8 cellular contexts compared by ENCODE assay signal in the genomic region with DNA sequence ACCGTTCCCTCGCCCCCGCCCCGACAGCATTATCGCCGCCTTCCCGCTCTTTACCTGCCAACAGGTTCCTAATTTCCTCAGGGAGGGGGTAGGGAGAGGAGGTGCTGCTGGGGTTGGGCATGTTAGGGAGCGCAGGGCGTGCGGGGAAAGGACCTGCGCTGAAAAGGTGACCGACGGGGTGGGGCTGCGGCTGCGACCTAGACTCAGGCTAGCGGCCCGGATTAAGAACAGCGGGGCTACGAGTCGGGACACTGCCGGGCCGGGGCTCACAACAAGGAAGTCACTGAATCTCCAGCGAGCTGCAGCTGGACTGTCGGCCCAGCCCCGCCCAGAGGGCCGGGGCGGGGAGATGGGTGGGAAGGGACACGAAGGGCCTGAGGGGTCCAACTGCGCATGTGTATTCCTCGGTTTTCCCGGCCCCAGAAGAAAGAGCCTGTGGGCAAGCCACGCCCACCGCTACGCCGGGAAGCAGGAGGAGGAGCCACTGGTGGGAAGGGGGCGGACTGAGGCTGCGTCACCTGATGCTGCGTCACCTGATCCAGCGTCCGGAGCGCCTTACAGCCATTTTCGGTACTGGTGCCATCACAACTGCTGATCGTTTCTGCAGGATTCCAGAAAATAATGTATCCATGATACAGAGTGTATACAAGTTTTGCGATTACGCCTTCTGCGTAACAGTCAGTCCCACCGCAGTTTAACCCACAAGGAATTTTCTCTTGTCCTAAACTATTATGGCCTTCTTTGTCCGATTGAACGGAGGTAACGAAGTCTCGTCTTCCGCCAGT. TPM values are rescaled to one million over a fixed set of nuclear protein-coding genes. Genes with fewer than 3 reads are reported as not detected.
DNase-seq lines count a peak whose midpoint lies in the region; ATAC-seq and TF ChIP-seq lines count a peak whose summit lies in the region.

TSS of gene SKAP2 (minus strand) at position 282 of the 785 bp plus-strand sequence. CDS start at position 121, 161 bp downstream.

- H3K27ac Mint-ChIP-seq in activated T-helper 17 cell treated with anti-CD3 and anti-CD28 coated beads, Interleukin-2, amount 50 U/mL, for 72 hours, result peak within 1 kb of the TSS; percentile 81
- peak within 1 kb of the TSS; percentile 97 to 100 (median 98) for H3K27ac Mint-ChIP-seq in naive B cell
- peak within 1 kb of the TSS; percentile 98 for H3K27ac Mint-ChIP-seq in stimulated activated memory B cell treated with anti-CD40 and anti-IgM and Interleukin-4, amounts not matched to agents 10 μg/mL and 1 μg/mL and 100 μg/mL, for 72 hours

- ATAC-seq in GM21576 (IDR thresholded peaks at IDR 0.05; ENCODE audit: unreplicated experiment), result peak; percentile 93
- ATAC-seq in activated T-helper 17 cell treated with anti-CD3 and anti-CD28 coated beads, Interleukin-2, amount 50 U/mL, for 72 hours (replicated peaks), result peak; percentile 94
- peak; percentile 84 to 85 for ATAC-seq in naive B cell (ENCODE audit: low read depth in 2 of 2)
- ATAC-seq in stimulated activated memory B cell treated with anti-CD40 and anti-IgM and Interleukin-4, amounts not matched to agents 10 μg/mL and 1 μg/mL and 100 μg/mL, for 72 hours, result peak; percentile 97

- peak; percentile 99 for DNase-seq in DMS153 treated with DMSO at 0.1 percent for 48 hours (lab: John Stamatoyannopoulos, UW; ENCODE audit: unreplicated experiment)
- peak; percentile 99 for DNase-seq in RPMI7951 (ENCODE audit: low read depth)
- peak; percentile 98 for DNase-seq in fibroblast of gingiva (ENCODE audit: low read depth)
- peak; percentile 91 for DNase-seq in naive B cell

- peak within 1 kb of the TSS; percentile 92 for H3K4me3 Mint-ChIP-seq in activated T-helper 17 cell treated with anti-CD3 and anti-CD28 coated beads, Interleukin-2, amount 50 U/mL, for 72 hours
- H3K4me3 Mint-ChIP-seq in naive B cell, result peak within 1 kb of the TSS; percentile 96 to 100 (median 99)
- peak within 1 kb of the TSS; percentile 98 for H3K4me3 Mint-ChIP-seq in stimulated activated memory B cell treated with anti-CD40 and anti-IgM and Interleukin-4, amounts not matched to agents 10 μg/mL and 1 μg/mL and 100 μg/mL, for 72 hours

- TF ChIP-seq RAD21 in Ishikawa (IDR thresholded peaks at IDR 0.05; ENCODE audit: low read depth), result no peak; the same call in 1 of the 2 replicates

- no peaks in the 10 kb centered on the region for H3K9me3 Mint-ChIP-seq in activated T-helper 17 cell treated with anti-CD3 and anti-CD28 coated beads, Interleukin-2, amount 50 U/mL, for 72 hours
- no peaks in the 10 kb centered on the region for H3K9me3 Mint-ChIP-seq in naive B cell
- H3K9me3 Mint-ChIP-seq in stimulated activated memory B cell treated with anti-CD40 and anti-IgM and Interleukin-4, amounts not matched to agents 10 μg/mL and 1 μg/mL and 100 μg/mL, for 72 hours, result no peaks in the 10 kb centered on the region

- no peak for TF ChIP-seq EP300 in Ishikawa (IDR thresholded peaks at IDR 0.05; ENCODE audit: borderline replicate concordance)

- H3K36me3 Mint-ChIP-seq in activated T-helper 17 cell treated with anti-CD3 and anti-CD28 coated beads, Interleukin-2, amount 50 U/mL, for 72 hours (ENCODE audit: low read depth), result no peaks in the 10 kb centered on the region
- H3K36me3 Mint-ChIP-seq in naive B cell, result peaks cover 0 to 9% of the 10 kb centered on the region in 2 donors
- H3K36me3 Mint-ChIP-seq in stimulated activated memory B cell treated with anti-CD40 and anti-IgM and Interleukin-4, amounts not matched to agents 10 μg/mL and 1 μg/mL and 100 μg/mL, for 72 hours, result no peaks in the 10 kb centered on the region

- peaks cover 5% of the 10 kb centered on the region for H3K4me1 Mint-ChIP-seq in activated T-helper 17 cell treated with anti-CD3 and anti-CD28 coated beads, Interleukin-2, amount 50 U/mL, for 72 hours
- H3K4me1 Mint-ChIP-seq in naive B cell, result peaks cover 13 to 43% (median 20%) of the 10 kb centered on the region in 3 donors
- peaks cover 21% of the 10 kb centered on the region for H3K4me1 Mint-ChIP-seq in stimulated activated memory B cell treated with anti-CD40 and anti-IgM and Interleukin-4, amounts not matched to agents 10 μg/mL and 1 μg/mL and 100 μg/mL, for 72 hours

- peaks cover 15% of the 10 kb centered on the region for H3K27me3 Mint-ChIP-seq in activated T-helper 17 cell treated with anti-CD3 and anti-CD28 coated beads, Interleukin-2, amount 50 U/mL, for 72 hours
- no peaks in the 10 kb centered on the region for H3K27me3 Mint-ChIP-seq in naive B cell
- no peaks in the 10 kb centered on the region for H3K27me3 Mint-ChIP-seq in stimulated activated memory B cell treated with anti-CD40 and anti-IgM and Interleukin-4, amounts not matched to agents 10 μg/mL and 1 μg/mL and 100 μg/mL, for 72 hours

TF ChIP-seq in Ishikawa, 13 proteins besides CTCF, POLR2A, EP300 and RAD21:
- TF ChIP-seq NFIC (IDR thresholded peaks at IDR 0.05) (peak; percentile 23; the same call in 1 of the 2 replicates), YY1 (IDR thresholded peaks at IDR 0.05; ENCODE audit: low read depth) (peak; percentile 94), TEAD4 (IDR thresholded peaks at IDR 0.05) (0 out of 2 replicates have a peak, but pooled peaks have one; percentile 13), CEBPB (IDR thresholded peaks at IDR 0.05) (no peak; the same call in 1 of the 2 replicates), TAF1 (IDR thresholded peaks at IDR 0.05; ENCODE audit: low read depth) (peak; percentile 67; the same call in 1 of the 2 replicates), USF1 (IDR thresholded peaks at IDR 0.05) (peak; percentile 97), FOXM1 (IDR thresholded peaks at IDR 0.05; ENCODE audit: borderline replicate concordance, low read depth) (no peak), EGR1 (IDR thresholded peaks at IDR 0.05) (no peak), TCF12 (IDR thresholded peaks at IDR 0.05; ENCODE audit: low read depth) (no peak; the same call in 1 of the 2 replicates), CREB1 (IDR thresholded peaks at IDR 0.05; ENCODE audit: low read depth) (peak; percentile 78)
- TF ChIP-seq, protein P1, sequence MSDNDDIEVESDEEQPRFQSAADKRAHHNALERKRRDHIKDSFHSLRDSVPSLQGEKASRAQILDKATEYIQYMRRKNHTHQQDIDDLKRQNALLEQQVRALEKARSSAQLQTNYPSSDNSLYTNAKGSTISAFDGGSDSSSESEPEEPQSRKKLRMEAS (IDR thresholded peaks at IDR 0.05), result peak; percentile 67
- TF ChIP-seq, protein P2, sequence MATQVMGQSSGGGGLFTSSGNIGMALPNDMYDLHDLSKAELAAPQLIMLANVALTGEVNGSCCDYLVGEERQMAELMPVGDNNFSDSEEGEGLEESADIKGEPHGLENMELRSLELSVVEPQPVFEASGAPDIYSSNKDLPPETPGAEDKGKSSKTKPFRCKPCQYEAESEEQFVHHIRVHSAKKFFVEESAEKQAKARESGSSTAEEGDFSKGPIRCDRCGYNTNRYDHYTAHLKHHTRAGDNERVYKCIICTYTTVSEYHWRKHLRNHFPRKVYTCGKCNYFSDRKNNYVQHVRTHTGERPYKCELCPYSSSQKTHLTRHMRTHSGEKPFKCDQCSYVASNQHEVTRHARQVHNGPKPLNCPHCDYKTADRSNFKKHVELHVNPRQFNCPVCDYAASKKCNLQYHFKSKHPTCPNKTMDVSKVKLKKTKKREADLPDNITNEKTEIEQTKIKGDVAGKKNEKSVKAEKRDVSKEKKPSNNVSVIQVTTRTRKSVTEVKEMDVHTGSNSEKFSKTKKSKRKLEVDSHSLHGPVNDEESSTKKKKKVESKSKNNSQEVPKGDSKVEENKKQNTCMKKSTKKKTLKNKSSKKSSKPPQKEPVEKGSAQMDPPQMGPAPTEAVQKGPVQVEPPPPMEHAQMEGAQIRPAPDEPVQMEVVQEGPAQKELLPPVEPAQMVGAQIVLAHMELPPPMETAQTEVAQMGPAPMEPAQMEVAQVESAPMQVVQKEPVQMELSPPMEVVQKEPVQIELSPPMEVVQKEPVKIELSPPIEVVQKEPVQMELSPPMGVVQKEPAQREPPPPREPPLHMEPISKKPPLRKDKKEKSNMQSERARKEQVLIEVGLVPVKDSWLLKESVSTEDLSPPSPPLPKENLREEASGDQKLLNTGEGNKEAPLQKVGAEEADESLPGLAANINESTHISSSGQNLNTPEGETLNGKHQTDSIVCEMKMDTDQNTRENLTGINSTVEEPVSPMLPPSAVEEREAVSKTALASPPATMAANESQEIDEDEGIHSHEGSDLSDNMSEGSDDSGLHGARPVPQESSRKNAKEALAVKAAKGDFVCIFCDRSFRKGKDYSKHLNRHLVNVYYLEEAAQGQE (IDR thresholded peaks at IDR 0.05; ENCODE audit: low read depth), result no peak

RNA-seq across cellular contexts. Expression of gene SKAP2, which starts in this region (rescaled TPM):
- 36.7 and 58.0 TPM in 2 replicates for total RNA-seq in RPMI7951 (2014; rRNA removed; shearing (Covaris generic))
- total RNA-seq in activated T-helper 17 cell treated with anti-CD3 and anti-CD28 coated beads, Interleukin-2, amount 50 U/mL, for 72 hours, result 10 to 100 TPM; 11.5 to 14.3 TPM
- polyA plus RNA-seq in naive B cell (ENCODE audit: low read depth in 6 of 6), result 100 to 1,000 TPM; 122 to 192 (median 157) TPM

Comparison
In these comparisons a context has a peak if more than half of its experiments do, and no peak if none do; other contexts are left out.
1. Peak in every context shown above with its lines: DNase-seq and ATAC-seq.